In the genomic region with DNA sequence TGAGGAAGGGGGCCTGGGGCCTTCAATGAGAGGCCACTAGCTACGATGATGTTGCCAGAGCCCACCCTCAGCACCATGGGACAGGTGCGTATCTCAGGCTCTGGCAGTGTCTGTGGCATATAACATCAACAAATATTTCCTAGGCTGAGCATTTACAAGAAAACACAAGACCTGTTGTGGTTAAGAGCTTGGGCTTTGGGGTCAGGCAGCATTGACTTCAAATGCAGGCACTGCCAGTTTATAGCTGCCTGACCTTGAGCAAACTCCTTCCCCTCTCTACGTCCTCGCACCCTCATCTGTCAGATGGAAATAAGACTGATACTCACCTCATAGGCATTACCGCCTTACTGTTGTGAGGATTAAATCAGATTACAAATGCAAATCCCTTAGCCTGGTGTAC, we compare ENCODE assay signal across 19 cellular contexts.
DNase-seq lines count a peak whose midpoint lies in the region; ATAC-seq lines count a peak whose summit lies in the region.
"Had no signal": no experiment of that assay in that cellular context is flagged by ENCODE, and none has a peak within 500 bp of the region (broad histone marks: within the 10 kb centered on the region; RNA-seq: fewer than 3 reads in every experiment).

No MANE protein-coding gene starts in this region.

- no peak overlapping the region for H3K4me3 ChIP-seq in BLaER1
- no peak overlapping the region for H3K4me3 ChIP-seq in CD4-positive, alpha-beta memory T cell (ENCODE audit: low read length in 2 of 2)
- H3K4me3 ChIP-seq: tibial nerve had no signal

- CTCF ChIA-PET in CD4-positive, alpha-beta memory T cell (lab: Charles Lee; ENCODE audit: partially characterized antibody) = interaction anchor here (0.7 to 28.3 kb wide), 5 partner anchors 8 to 215 kb away, joined by 3 to 974 read pairs (median 4); no protein-coding TSS in a partner anchor

- H3K4me3 Mint-ChIP-seq in CD4-positive, alpha-beta memory T cell = peak overlapping the region in 7 of 8 donors; percentile 43 to 73 (median 60)
- H3K4me3 Mint-ChIP-seq in T-helper 17 cell (peak overlapping the region; percentile 80), immature natural killer cell (peak overlapping the region; percentile 60 to 84 (median 73))

- peak overlapping the region; percentile 98 for H3K4me2 ChIP-seq in BLaER1

- H3K27me3 Mint-ChIP-seq in CD4-positive, alpha-beta memory T cell = no peaks in the 10 kb centered on the region
- H3K27me3 Mint-ChIP-seq in T-helper 17 cell (no peaks in the 10 kb centered on the region), immature natural killer cell (ENCODE audit: low read depth in 3 of 3) (peaks cover 2 to 14% (median 11%) of the 10 kb centered on the region in 3 donors)

- H3K9me3 ChIP-seq in BLaER1 = no peaks in the 10 kb centered on the region
- H3K9me3 ChIP-seq in CD4-positive, alpha-beta memory T cell (ENCODE audit: control insufficient read depth in 1 of 2, low read length in 2 of 2) = no peaks in the 10 kb centered on the region
- no peaks in the 10 kb centered on the region for H3K9me3 ChIP-seq in T-helper 17 cell (ENCODE audit: control insufficient read depth, low read length, poor library complexity, severe bottlenecking)
- H3K9me3 ChIP-seq: tibial nerve had no signal

- H3K27ac ChIP-seq in BLaER1 = no peak overlapping the region
- peak overlapping the region; percentile 48 for H3K27ac ChIP-seq in CD4-positive, alpha-beta memory T cell (ENCODE audit: low read depth, low read length)
- H3K27ac ChIP-seq: tibial nerve had no signal

- no peaks in the 10 kb centered on the region for H3K36me3 ChIP-seq in BLaER1
- H3K36me3 ChIP-seq in CD4-positive, alpha-beta memory T cell (ENCODE audit: insufficient read depth, low read length) = no peaks in the 10 kb centered on the region
- H3K36me3 ChIP-seq: tibial nerve had no signal

- POLR2A ChIA-PET in CD4-positive, alpha-beta memory T cell (lab: Charles Lee; ENCODE audit: partially characterized antibody) = interaction anchor here (1.0 to 19.6 kb wide), 6 partner anchors 12 to 466 kb away, joined by 3 to 440 read pairs (median 7); a partner anchor contains a TSS

- peak in 3 of 5 donors; percentile 15 to 27 (median 22) for DNase-seq in CD4-positive, alpha-beta memory T cell
- DNase-seq in T-helper 17 cell (no peak), immature natural killer cell (peak in 1 of 3 donors; percentile 41)
- DNase-seq: activated CD8-positive, alpha-beta memory T cell treated with anti-CD3 and anti-CD28 coated beads for 24 hours; activated gamma-delta T cell treated with Interleukin-2 at 50 U/mL for 16 hours; Kasumi-1; left ventricle myocardium superior; NCI-H1092 treated with DMSO at 0.1 percent for 48 hours; NCI-H2107; NCI-H510A treated with DMSO at 0.1 percent for 48 hours; nucleus accumbens; retina; stimulated activated CD4-positive, alpha-beta T cell treated with anti-CD3 and anti-CD28 coated beads, Interleukin-12 subunit alpha, Interleukin-12 subunit beta, amount 100 ng/mL, for 4 hours had no signal

- peaks cover 100% of the 10 kb centered on the region for H3K4me1 ChIP-seq in BLaER1
- peaks cover 85% of the 10 kb centered on the region for H3K4me1 ChIP-seq in CD4-positive, alpha-beta memory T cell (ENCODE audit: insufficient read depth, low read length)
- H3K4me1 ChIP-seq: tibial nerve had no signal

- H3K27me3 ChIP-seq in BLaER1 = no peaks in the 10 kb centered on the region
- H3K27me3 ChIP-seq in CD4-positive, alpha-beta memory T cell (ENCODE audit: insufficient read depth, low read length) = no peaks in the 10 kb centered on the region
- H3K27me3 ChIP-seq: tibial nerve had no signal

- peaks cover 75 to 100% (median 90%) of the 10 kb centered on the region in 4 donors for H3K4me1 Mint-ChIP-seq in CD4-positive, alpha-beta memory T cell
- H3K4me1 Mint-ChIP-seq in T-helper 17 cell (peaks cover 76% of the 10 kb centered on the region), immature natural killer cell (peaks cover 99 to 100% of the 10 kb centered on the region in 2 donors)

- H3K36me3 Mint-ChIP-seq in CD4-positive, alpha-beta memory T cell = peaks cover 0 to 3% of the 10 kb centered on the region in 2 donors
- H3K36me3 Mint-ChIP-seq in T-helper 17 cell (ENCODE audit: low read depth) (no peaks in the 10 kb centered on the region), immature natural killer cell (peaks cover 0 to 3% (median 3%) of the 10 kb centered on the region in 3 donors)

- H3K9ac ChIP-seq in BLaER1 = no peak overlapping the region

- H3K27ac Mint-ChIP-seq in CD4-positive, alpha-beta memory T cell = peak overlapping the region; percentile 86 to 98 (median 94)
- H3K27ac Mint-ChIP-seq in T-helper 17 cell (peak overlapping the region; percentile 100), immature natural killer cell (peak overlapping the region; percentile 95 to 99 (median 98))

- ATAC-seq in T-helper 17 cell (no peak), GM21515 (IDR thresholded peaks at IDR 0.05; ENCODE audit: unreplicated experiment) (no peak), HG02623 (IDR thresholded peaks at IDR 0.05; ENCODE audit: unreplicated experiment) (no peak), GM18873 (IDR thresholded peaks at IDR 0.05; ENCODE audit: low FRiP score, unreplicated experiment) (no peak), GM18858 (IDR thresholded peaks at IDR 0.05; ENCODE audit: unreplicated experiment) (no peak)
- ATAC-seq: left ventricle myocardium superior had no signal

- H3K9me3 Mint-ChIP-seq in CD4-positive, alpha-beta memory T cell = no peaks in the 10 kb centered on the region
- H3K9me3 Mint-ChIP-seq in immature natural killer cell = no peaks in the 10 kb centered on the region

- H4K20me1 ChIP-seq in BLaER1 = no peaks in the 10 kb centered on the region

- intact Hi-C loops in CD4-positive, alpha-beta memory T cell (cut with micrococcal nuclease) = no loop called here

Comparison
In these comparisons a context has a peak if more than half of its experiments do, and no peak if none do; other contexts are left out.
1. DNase-seq: peak in CD4-positive, alpha-beta memory T cell (3 of 5); none in T-helper 17 cell (0 of 3).
2. Peak in every context shown above with its lines, with median percentiles within 50 percentile points of each other: H3K27ac Mint-ChIP-seq and H3K4me3 Mint-ChIP-seq.